Comparison of ENCODE assay signal across 11 cellular contexts in genomic region chr20:14538433-14538832, GRCh38.
DNase-seq lines count a peak whose midpoint lies in the region; ATAC-seq and TF ChIP-seq lines count a peak whose summit lies in the region.
"Had no signal": no experiment of that assay in that cellular context is flagged by ENCODE, and none has a peak within 500 bp of the region (broad histone marks: within the 10 kb centered on the region; RNA-seq: fewer than 3 reads in every experiment).

No MANE protein-coding gene starts in this region.

- H3K4me1 ChIP-seq in MM.1S (ENCODE audit: low read length) (no peaks in the 10 kb centered on the region), mammary epithelial cell (ENCODE audit: insufficient read depth, low read length) (peaks cover 17% of the 10 kb centered on the region)

- H4K20me1 ChIP-seq in MM.1S (ENCODE audit: insufficient read depth, low read length) (no peaks in the 10 kb centered on the region), mammary epithelial cell (ENCODE audit: insufficient read depth, low read length) (no peaks in the 10 kb centered on the region)

- dilution Hi-C loops in mammary epithelial cell (cut with HindIII; ENCODE audit: low sequenced_read_pairs) = no loop called here

- H3K9me3 Mint-ChIP-seq in stimulated activated memory B cell treated with anti-CD40 and anti-IgM and Interleukin-4, amounts not matched to agents 10 μg/mL and 1 μg/mL and 100 μg/mL, for 72 hours = no peaks in the 10 kb centered on the region
- H3K9me3 Mint-ChIP-seq in activated naive CD4-positive, alpha-beta T cell treated with anti-CD3 and anti-CD28 coated beads, Interleukin-2, amount 50 U/mL, for 72 hours = peaks cover 15 to 17% of the 10 kb centered on the region in 2 donors
- no peaks in the 10 kb centered on the region for H3K9me3 Mint-ChIP-seq in MCF 10A (ENCODE audit: unreplicated experiment)

- no peaks in the 10 kb centered on the region for H3K27me3 Mint-ChIP-seq in stimulated activated memory B cell treated with anti-CD40 and anti-IgM and Interleukin-4, amounts not matched to agents 10 μg/mL and 1 μg/mL and 100 μg/mL, for 72 hours
- no peaks in the 10 kb centered on the region for H3K27me3 Mint-ChIP-seq in MCF 10A (ENCODE audit: insufficient read depth, unreplicated experiment)

- intact Hi-C loops in mammary epithelial cell (cut with micrococcal nuclease) (no loop called here), MCF 10A (cut with micrococcal nuclease) (no loop called here)

- H3K9ac ChIP-seq in MM.1S (ENCODE audit: low read length) (no peak overlapping the region), mammary epithelial cell (ENCODE audit: insufficient read depth, low read length) (no peak overlapping the region)

- H3K4me2 ChIP-seq in MM.1S (ENCODE audit: low read depth, low read length) = no peak overlapping the region
- no peak overlapping the region for H3K4me2 ChIP-seq in mammary epithelial cell (ENCODE audit: insufficient read depth, low read depth, low read length)

- BruUV-seq in mammary epithelial cell (replicated peaks; lab: Mats Ljungman, UMichigan) (no TSS peak), MCF 10A (replicated peaks; lab: Mats Ljungman, UMichigan) (no TSS peak)

- no peaks in the 10 kb centered on the region for H3K9me2 ChIP-seq in MM.1S (replicated peaks; ENCODE audit: insufficient read depth, low read length)

- H3K4me3 ChIP-seq in MM.1S (ENCODE audit: low read length) = no peak overlapping the region
- H3K4me3 ChIP-seq in mammary epithelial cell (replicated peaks in 1 of 3; ENCODE audit: insufficient read depth in 1 of 3, low read depth in 2 of 3, low read length in 3 of 3) = no peak overlapping the region

- H2AFZ ChIP-seq in MM.1S (ENCODE audit: low read length) (no peak overlapping the region), mammary epithelial cell (ENCODE audit: low read depth, low read length) (no peak overlapping the region)

- DNase-seq in MM.1S (no peak), mammary epithelial cell (no peak), MCF 10A (ENCODE audit: unreplicated experiment) (no peak)
- DNase-seq in activated naive CD4-positive, alpha-beta T cell treated with anti-CD3 and anti-CD28 coated beads, Interleukin-2, amount 50 U/mL, for 72 hours (ENCODE audit: low spot score in 2 of 2) = no peak
- DNase-seq: foreskin melanocyte, NCI-H510A, substantia nigra had no signal

- no peaks in the 10 kb centered on the region for H3K4me1 Mint-ChIP-seq in stimulated activated memory B cell treated with anti-CD40 and anti-IgM and Interleukin-4, amounts not matched to agents 10 μg/mL and 1 μg/mL and 100 μg/mL, for 72 hours
- peaks cover 7% of the 10 kb centered on the region for H3K4me1 Mint-ChIP-seq in MCF 10A (ENCODE audit: insufficient read depth, unreplicated experiment)

- in situ Hi-C loops in mammary epithelial cell (cut with MboI; ENCODE audit: low sequenced_read_pairs in 2 of 2) = no loop called here

- peak; percentile 99 for ATAC-seq in GM18907 (IDR thresholded peaks at IDR 0.05; ENCODE audit: unreplicated experiment)
- ATAC-seq in GM21529 (IDR thresholded peaks at IDR 0.05; ENCODE audit: unreplicated experiment) = peak; percentile 95
- ATAC-seq in HG03066 (IDR thresholded peaks at IDR 0.05; ENCODE audit: low read depth, unreplicated experiment) = peak; percentile 98
- ATAC-seq in stimulated activated memory B cell treated with anti-CD40 and anti-IgM and Interleukin-4, amounts not matched to agents 10 μg/mL and 1 μg/mL and 100 μg/mL, for 72 hours = peak; percentile 84
- ATAC-seq in activated naive CD4-positive, alpha-beta T cell treated with anti-CD3 and anti-CD28 coated beads, Interleukin-2, amount 50 U/mL, for 72 hours = no peak

- no peak overlapping the region for H3K27ac Mint-ChIP-seq in stimulated activated memory B cell treated with anti-CD40 and anti-IgM and Interleukin-4, amounts not matched to agents 10 μg/mL and 1 μg/mL and 100 μg/mL, for 72 hours
- no peak overlapping the region for H3K27ac Mint-ChIP-seq in activated naive CD4-positive, alpha-beta T cell treated with anti-CD3 and anti-CD28 coated beads, Interleukin-2, amount 50 U/mL, for 72 hours
- no peak overlapping the region for H3K27ac Mint-ChIP-seq in MCF 10A (ENCODE audit: low read depth, unreplicated experiment)

- H3K36me3 Mint-ChIP-seq in stimulated activated memory B cell treated with anti-CD40 and anti-IgM and Interleukin-4, amounts not matched to agents 10 μg/mL and 1 μg/mL and 100 μg/mL, for 72 hours = no peaks in the 10 kb centered on the region
- H3K36me3 Mint-ChIP-seq in activated naive CD4-positive, alpha-beta T cell treated with anti-CD3 and anti-CD28 coated beads, Interleukin-2, amount 50 U/mL, for 72 hours = no peaks in the 10 kb centered on the region
- peaks cover 6% of the 10 kb centered on the region for H3K36me3 Mint-ChIP-seq in MCF 10A (ENCODE audit: insufficient read depth, unreplicated experiment)

- WGBS in mammary epithelial cell (ENCODE audit: low coverage, missing lambda C conversion rate) = 98% methylated on average over 5 of the region's 5 CpGs

- H3K9me3 ChIP-seq in MM.1S (replicated peaks; ENCODE audit: insufficient read depth, low read length) (no peaks in the 10 kb centered on the region), mammary epithelial cell (replicated peaks; ENCODE audit: insufficient read depth, low read length) (no peaks in the 10 kb centered on the region)

- H3K27me3 ChIP-seq in MM.1S (replicated peaks; ENCODE audit: insufficient read depth, low read length) = no peaks in the 10 kb centered on the region
- no peaks in the 10 kb centered on the region for H3K27me3 ChIP-seq in mammary epithelial cell (ENCODE audit: insufficient read depth, low read length)

- H3K79me2 ChIP-seq in MM.1S (ENCODE audit: low read length) = no peaks in the 10 kb centered on the region
- H3K79me2 ChIP-seq in mammary epithelial cell (ENCODE audit: insufficient read depth, low read length) = no peaks in the 10 kb centered on the region

- H3K27ac ChIP-seq in MM.1S (ENCODE audit: low read length) = no peak overlapping the region
- no peak overlapping the region for H3K27ac ChIP-seq in mammary epithelial cell (ENCODE audit: insufficient read depth, low read depth, low read length)

- TF ChIP-seq CTCF in MM.1S (IDR thresholded peaks at IDR 0.05; ENCODE audit: low read length) = no peak
- no peak for TF ChIP-seq CTCF in mammary epithelial cell (conservative IDR thresholded peaks at IDR 0.05 in 1 of 2, IDR thresholded peaks at IDR 0.05 in 1 of 2; ENCODE audit: extremely low read depth in 1 of 2, insufficient read depth in 1 of 2, low read depth in 1 of 2, low read length in 2 of 2)
- no peak for TF ChIP-seq CTCF in MCF 10A (IDR thresholded peaks at IDR 0.05; ENCODE audit: unreplicated experiment)

- POLR2A ChIA-PET in MCF 10A (lab: Yijun Ruan, JAX) = interaction anchor here (0.6 to 1.2 kb wide), 2 partner anchors 14 to 906 kb away, joined by 3 read pairs; no protein-coding TSS in a partner anchor

- H3K4me3 Mint-ChIP-seq in stimulated activated memory B cell treated with anti-CD40 and anti-IgM and Interleukin-4, amounts not matched to agents 10 μg/mL and 1 μg/mL and 100 μg/mL, for 72 hours = no peak overlapping the region
- no peak overlapping the region for H3K4me3 Mint-ChIP-seq in MCF 10A (ENCODE audit: unreplicated experiment)

- CTCF ChIA-PET in mammary epithelial cell (lab: Charles Lee; ENCODE audit: low non-redundant PET) = no interaction called here
- CTCF ChIA-PET in MCF 10A (lab: Yijun Ruan, JAX) = interaction anchor here (0.5 to 0.7 kb wide), 2 partner anchors 126 to 432 kb away, joined by 3 read pairs; no protein-coding TSS in a partner anchor

- H3K36me3 ChIP-seq in MM.1S (replicated peaks; ENCODE audit: insufficient read depth, low read length) (no peaks in the 10 kb centered on the region), mammary epithelial cell (ENCODE audit: insufficient read depth, low read length) (no peaks in the 10 kb centered on the region)

- H3F3A ChIP-seq in MM.1S (ENCODE audit: insufficient read depth, low read length) = no peaks in the 10 kb centered on the region

Comparison
In these comparisons a context has a peak if more than half of its experiments do, and no peak if none do; other contexts are left out.
1. ATAC-seq: peak in GM18907 (single experiment), GM21529 (single experiment), HG03066 (single experiment) and stimulated activated memory B cell treated with anti-CD40 and anti-IgM and Interleukin-4, amounts not matched to agents 10 μg/mL and 1 μg/mL and 100 μg/mL, for 72 hours (single experiment); none in activated naive CD4-positive, alpha-beta T cell treated with anti-CD3 and anti-CD28 coated beads, Interleukin-2, amount 50 U/mL, for 72 hours (0 of 2).